ENCODE assay signal across 13 cellular contexts in the genomic region with DNA sequence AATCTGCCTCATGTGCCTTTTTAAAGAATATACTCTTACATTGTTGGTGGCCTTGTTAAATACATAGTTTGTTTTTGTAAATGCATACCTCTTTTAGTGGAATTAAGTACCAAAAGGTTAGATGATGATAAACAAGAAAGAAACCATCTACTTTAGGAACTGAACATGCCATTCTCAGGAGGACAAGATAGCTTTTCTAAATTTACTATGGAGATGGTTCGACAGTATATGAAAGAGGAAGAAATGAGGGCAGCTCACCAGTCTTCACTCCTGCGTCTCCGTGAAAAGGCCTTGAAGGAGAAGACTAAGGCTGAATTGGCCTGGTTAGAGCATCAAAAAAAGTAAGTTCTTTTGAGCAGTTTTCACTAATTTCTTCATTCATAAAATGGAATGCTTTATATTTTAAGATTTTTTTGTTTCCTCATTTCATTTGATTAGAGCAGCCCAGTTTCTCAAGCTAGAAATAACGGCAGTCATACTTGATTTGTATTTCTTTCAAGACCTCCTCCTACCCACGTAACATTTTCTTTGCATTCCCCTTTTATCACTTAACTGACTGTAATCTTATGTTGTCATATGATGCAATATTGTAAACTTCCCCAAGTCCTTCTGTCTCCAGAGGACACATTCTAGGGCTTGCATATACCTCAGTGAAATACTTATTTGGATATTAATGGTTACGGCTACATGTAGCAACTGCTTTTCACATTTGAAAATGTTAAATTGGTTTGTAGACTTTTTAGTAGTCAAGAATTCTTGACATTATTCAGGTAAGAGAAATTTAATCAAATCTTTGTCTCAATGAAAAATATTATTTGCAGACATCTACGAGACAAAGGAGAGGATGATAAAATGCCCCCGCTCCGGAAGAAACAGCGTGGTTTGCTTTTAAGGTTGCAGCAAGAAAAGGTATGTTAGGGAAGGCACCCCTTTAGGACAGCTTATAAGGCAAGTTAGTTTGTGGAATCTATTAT.
"Had no signal": no experiment of that assay in that cellular context is flagged by ENCODE, and none has a peak within 500 bp of the region (broad histone marks: within the 10 kb centered on the region; RNA-seq: fewer than 3 reads in every experiment).

No MANE protein-coding gene starts in this region.

- H3K27me3 Mint-ChIP-seq: activated naive CD8-positive, alpha-beta T cell treated with anti-CD3 and anti-CD28 coated beads, Interleukin-2, amount 50 U/mL, for 24 hours; naive B cell; stimulated activated memory B cell treated with anti-CD40 and anti-IgM and Interleukin-4, amounts not matched to agents 10 μg/mL and 1 μg/mL and 100 μg/mL, for 72 hours had no signal

- H3K9me3 Mint-ChIP-seq: activated naive CD8-positive, alpha-beta T cell treated with anti-CD3 and anti-CD28 coated beads, Interleukin-2, amount 50 U/mL, for 24 hours; activated T-helper 1 cell treated with anti-CD3 and anti-CD28 coated beads, Interleukin-12 subunit alpha, Interleukin-12 subunit beta, Interleukin-2, Interleukin-4 antibody, amounts not matched to agents 30 ng/mL and 10 ng/mL and 1 ng/mL, durations not matched to agents 14 hours and 24 hours and 36 hours; endodermal cell; naive B cell; stimulated activated memory B cell treated with anti-CD40 and anti-IgM and Interleukin-4, amounts not matched to agents 10 μg/mL and 1 μg/mL and 100 μg/mL, for 72 hours; T-helper 2 cell treated with Interferon-gamma antibody and Interleukin-4, amounts not matched to agents 5 μg/mL and 100 μg/mL, for 36 hours had no signal

- DNase-seq: activated CD4-positive, CD25-positive, alpha-beta regulatory T cell treated with anti-CD3 and anti-CD28 coated beads, Interleukin-2, amount 50 U/mL, for 72 hours; activated naive CD4-positive, alpha-beta T cell; activated naive CD8-positive, alpha-beta T cell treated with anti-CD3 and anti-CD28 coated beads, Interleukin-2, amount 50 U/mL, for 24 hours; endodermal cell; islet precursor cell; naive B cell; pancreas; stimulated activated CD4-positive, alpha-beta T cell treated with anti-CD3 and anti-CD28 coated beads, Interleukin-2, amount 100 ng/mL, for 48 hours; substantia nigra had no signal

- ATAC-seq: activated naive CD8-positive, alpha-beta T cell treated with anti-CD3 and anti-CD28 coated beads, Interleukin-2, amount 50 U/mL, for 24 hours; gastroesophageal sphincter; pancreas; stimulated activated memory B cell treated with anti-CD40 and anti-IgM and Interleukin-4, amounts not matched to agents 10 μg/mL and 1 μg/mL and 100 μg/mL, for 72 hours had no signal

- H3K27ac Mint-ChIP-seq: activated naive CD8-positive, alpha-beta T cell treated with anti-CD3 and anti-CD28 coated beads, Interleukin-2, amount 50 U/mL, for 24 hours; activated T-helper 1 cell treated with anti-CD3 and anti-CD28 coated beads, Interleukin-12 subunit alpha, Interleukin-12 subunit beta, Interleukin-2, Interleukin-4 antibody, amounts not matched to agents 30 ng/mL and 10 ng/mL and 1 ng/mL, durations not matched to agents 14 hours and 24 hours and 36 hours; endodermal cell; naive B cell; stimulated activated memory B cell treated with anti-CD40 and anti-IgM and Interleukin-4, amounts not matched to agents 10 μg/mL and 1 μg/mL and 100 μg/mL, for 72 hours; T-helper 2 cell treated with Interferon-gamma antibody and Interleukin-4, amounts not matched to agents 5 μg/mL and 100 μg/mL, for 36 hours had no signal

- FAIRE-seq: pancreas had no signal

- H3K4me3 Mint-ChIP-seq: activated naive CD8-positive, alpha-beta T cell treated with anti-CD3 and anti-CD28 coated beads, Interleukin-2, amount 50 U/mL, for 24 hours; activated T-helper 1 cell treated with anti-CD3 and anti-CD28 coated beads, Interleukin-12 subunit alpha, Interleukin-12 subunit beta, Interleukin-2, Interleukin-4 antibody, amounts not matched to agents 30 ng/mL and 10 ng/mL and 1 ng/mL, durations not matched to agents 14 hours and 24 hours and 36 hours; endodermal cell; naive B cell; stimulated activated memory B cell treated with anti-CD40 and anti-IgM and Interleukin-4, amounts not matched to agents 10 μg/mL and 1 μg/mL and 100 μg/mL, for 72 hours; T-helper 2 cell treated with Interferon-gamma antibody and Interleukin-4, amounts not matched to agents 5 μg/mL and 100 μg/mL, for 36 hours had no signal

- H3K4me1 Mint-ChIP-seq: activated naive CD8-positive, alpha-beta T cell treated with anti-CD3 and anti-CD28 coated beads, Interleukin-2, amount 50 U/mL, for 24 hours; endodermal cell had no signal
